In the genomic region with DNA sequence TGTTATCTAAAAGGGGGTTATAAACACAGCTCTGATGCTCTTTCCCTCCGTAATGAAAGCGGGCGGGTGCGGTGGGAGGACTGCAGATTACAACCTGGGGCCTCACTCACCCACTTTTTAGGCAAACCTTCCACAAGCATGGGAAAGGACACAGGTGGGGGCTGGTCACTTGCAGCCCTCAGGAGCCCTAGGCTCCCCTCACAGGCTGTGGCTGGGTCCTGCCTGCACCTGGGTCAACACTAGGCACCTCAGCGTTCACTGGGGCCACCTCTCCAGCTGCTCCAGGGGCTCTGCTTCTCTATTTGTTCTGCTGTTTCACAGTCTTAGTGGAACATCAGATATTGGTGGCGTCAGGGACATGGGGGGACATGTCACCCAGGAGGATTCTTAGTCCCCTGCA, we compare ENCODE assay signal across 21 cellular contexts. TPM values are rescaled to one million over a fixed set of nuclear protein-coding genes. Genes with fewer than 3 reads are reported as not detected.
"Had no signal": no experiment of that assay in that cellular context is flagged by ENCODE, and none has a peak within 500 bp of the region (broad histone marks: within the 10 kb centered on the region; RNA-seq: fewer than 3 reads in every experiment).

No MANE protein-coding gene starts in this region.

- H3K36me3 ChIP-seq: esophagus muscularis mucosa, gastroesophageal sphincter, heart right ventricle, left lung, lower lobe of right lung had no signal

- ATAC-seq: foreskin keratinocyte, gastroesophageal sphincter, heart right ventricle, left cardiac atrium, left lung, left ventricle myocardium superior, lower lobe of right lung had no signal

- DNase-seq: dermis blood vessel endothelial cell; dorsolateral prefrontal cortex; effector CD4-positive, alpha-beta T cell; effector memory CD4-positive, alpha-beta T cell; foreskin keratinocyte; head of caudate nucleus; heart right ventricle; hippocampal formation; left cardiac atrium; left lung; left ventricle myocardium superior; lower lobe of right lung; midbrain had no signal

- H3K4me3 ChIP-seq: coronary artery, dorsolateral prefrontal cortex, esophagus muscularis mucosa, gastroesophageal sphincter, heart right ventricle, left lung, lower lobe of right lung had no signal

- H3K9me3 ChIP-seq: esophagus muscularis mucosa, gastroesophageal sphincter, heart right ventricle, left lung, lower lobe of right lung had no signal

- H3K27me3 ChIP-seq: dorsolateral prefrontal cortex, esophagus muscularis mucosa, gastroesophageal sphincter, heart right ventricle, left lung had no signal

- H3K4me1 ChIP-seq: foreskin keratinocyte had no signal

- FAIRE-seq: colon, endothelial cell of umbilical vein, frontal cortex, islet of Langerhans, keratinocyte had no signal

- H3K27ac ChIP-seq: coronary artery, dorsolateral prefrontal cortex, esophagus muscularis mucosa, foreskin keratinocyte, gastroesophageal sphincter, left lung, lower lobe of right lung had no signal

RNA-seq across cellular contexts. Expression of gene ZMYND10, which starts 43.8 kb away (rescaled TPM):
- total RNA-seq: dermis blood vessel endothelial cell had no signal
